ENCODE assay signal across 8 cellular contexts in the genomic region with DNA sequence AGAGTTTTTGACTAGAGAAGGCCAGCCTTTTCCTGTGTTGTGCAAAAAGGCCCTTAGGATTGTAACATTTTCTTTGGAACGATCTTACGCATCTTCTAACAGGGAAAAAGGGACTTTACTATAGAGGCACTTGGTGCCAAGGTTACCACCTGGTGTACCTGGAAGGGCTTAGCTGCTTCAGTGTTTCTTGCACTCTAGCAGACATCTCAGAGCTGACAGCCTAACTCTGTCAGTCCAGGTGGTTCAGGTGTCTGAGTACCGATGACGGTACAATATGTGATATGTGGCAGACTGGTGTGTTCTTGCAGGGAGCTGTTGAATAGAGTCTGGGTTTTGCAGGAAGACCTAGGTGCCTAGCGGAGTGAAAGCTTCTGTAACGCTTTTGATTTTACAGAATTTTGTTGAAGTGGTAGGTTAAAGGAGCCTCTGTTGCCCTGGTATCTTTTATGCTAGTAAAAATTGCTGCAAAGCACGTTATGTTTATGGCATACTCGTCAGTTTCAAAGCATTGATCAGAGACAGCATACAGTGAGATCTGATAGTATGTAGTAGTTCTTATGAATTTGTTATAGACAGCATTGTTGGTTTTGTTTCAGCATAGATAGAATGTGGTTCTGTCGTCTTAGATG. TPM values are rescaled to one million over a fixed set of nuclear protein-coding genes. Genes with fewer than 3 reads are reported as not detected.
DNase-seq lines count a peak whose midpoint lies in the region; ATAC-seq and TF ChIP-seq lines count a peak whose summit lies in the region.

No MANE protein-coding gene starts in this region.

- peaks cover 0 to 36% (median 5%) of the 10 kb centered on the region in 4 donors for H3K4me1 ChIP-seq in right lobe of liver
- peaks cover 0 to 58% (median 3%) of the 10 kb centered on the region in 4 donors for H3K4me1 ChIP-seq in tibial nerve

- H3K36me3 Mint-ChIP-seq in brain = no peaks in the 10 kb centered on the region

- H3K9me3 ChIP-seq in right lobe of liver (no peaks in the 10 kb centered on the region), tibial nerve (peaks cover 0 to 4% (median 0%) of the 10 kb centered on the region in 4 donors)

- H3K36me3 ChIP-seq in right lobe of liver (no peaks in the 10 kb centered on the region), tibial nerve (no peaks in the 10 kb centered on the region)

- peak; percentile 24 for DNase-seq in NCI-H1694 treated with DMSO at 0.1 percent for 48 hours (lab: John Stamatoyannopoulos, UW)
- no peak for DNase-seq in NCI-H1694 (lab: John Stamatoyannopoulos, UW)
- peak; percentile 72 to 73 for DNase-seq in NCI-H526 (lab: John Stamatoyannopoulos, UW)
- peak in 1 of 3 donors; percentile 45 for DNase-seq in right lobe of liver
- no peak for DNase-seq in tibial nerve (ENCODE audit: low spot score in 2 of 2)
- no peak for DNase-seq in dedifferentiated amniotic fluid mesenchymal stem cell (ENCODE audit: extremely low spot score)

- peak overlapping the region; percentile 88 to 92 (median 90) for H3K4me3 Mint-ChIP-seq in brain

- peak overlapping the region; percentile 43 to 95 (median 94) for H3K27ac ChIP-seq in right lobe of liver
- H3K27ac ChIP-seq in tibial nerve = peak overlapping the region; percentile 79 to 95 (median 88)

- peaks cover 0 to 4% (median 0%) of the 10 kb centered on the region in 5 experiments for H3K9me3 Mint-ChIP-seq in brain

- H3K27me3 ChIP-seq in right lobe of liver = no peaks in the 10 kb centered on the region
- no peaks in the 10 kb centered on the region for H3K27me3 ChIP-seq in tibial nerve

- peak overlapping the region; percentile 50 to 94 (median 75) for H3K27ac Mint-ChIP-seq in brain

- peaks cover 60% of the 10 kb centered on the region for H3K4me1 Mint-ChIP-seq in brain

- intact Hi-C loops in right lobe of liver (cut with DNase I) = no loop called here

- peak overlapping the region; percentile 70 to 83 (median 79) for H3K4me3 ChIP-seq in right lobe of liver
- peak overlapping the region; percentile 73 to 100 (median 88) for H3K4me3 ChIP-seq in tibial nerve

- ATAC-seq in right lobe of liver (peak in 3 of 4 donors; percentile 7 to 26 (median 8)), HG03378 (IDR thresholded peaks at IDR 0.05; ENCODE audit: unreplicated experiment) (no peak)

- TF ChIP-seq CTCF in brain (conservative IDR thresholded peaks at IDR 0.05) = no peak
- TF ChIP-seq CTCF in right lobe of liver (IDR thresholded peaks at IDR 0.05) = no peak
- no peak for TF ChIP-seq CTCF in tibial nerve (IDR thresholded peaks at IDR 0.05)

- no peak for TF ChIP-seq EP300 in tibial nerve (IDR thresholded peaks at IDR 0.05)

- no peaks in the 10 kb centered on the region for H3K27me3 Mint-ChIP-seq in brain

- TF ChIP-seq POLR2A in right lobe of liver (IDR thresholded peaks at IDR 0.05) (no peak), tibial nerve (IDR thresholded peaks at IDR 0.05) (no peak)

- WGBS in right lobe of liver (ENCODE audit: insufficient coverage, low coverage, low lambda C conversion rate, missing lambda C conversion rate) = under 1% methylated on average over 9 of the region's 9 CpGs
- 5% methylated on average over 9 of the region's 9 CpGs for WGBS in tibial nerve, 2 donors

RNA-seq across cellular contexts. Expression of a gene that starts 1.4 kb away (rescaled TPM):
- 6.9 TPM for polyA plus RNA-seq in brain (ENCODE audit: insufficient read depth, low read depth, low replicate concordance)
- total RNA-seq in right lobe of liver (10 to 100 TPM in 5 of 6 experiments, 1 to 10 TPM in 1; 8.5 to 14.5 (median 12.3) TPM), tibial nerve (10 to 100 TPM; 15.7 to 23.3 (median 19.4) TPM)

Comparison
In these comparisons a context has a peak if more than half of its experiments do, and no peak if none do; other contexts are left out.
1. DNase-seq: peak in NCI-H1694 treated with DMSO at 0.1 percent for 48 hours (single experiment) and NCI-H526 (2 of 2); none in NCI-H1694 (single experiment), tibial nerve (0 of 2) and dedifferentiated amniotic fluid mesenchymal stem cell (single experiment).